In genomic region chr1:235129774-235130570, GRCh38 we compare ENCODE assay signal across 1 cellular context.
TF ChIP-seq lines count a peak whose summit lies in the region.

No MANE protein-coding gene starts in this region.

TF ChIP-seq in HEK293, 187 proteins besides CTCF, POLR2A, EP300 and RAD21:
- TF ChIP-seq ZNF660 (tag by site-specific recombination; IDR thresholded peaks at IDR 0.05) (no peak), ZNF169 (tag by site-specific recombination; IDR thresholded peaks at IDR 0.05) (no peak), SCRT1 (tag by site-specific recombination; IDR thresholded peaks at IDR 0.05; ENCODE audit: borderline replicate concordance) (0 out of 2 replicates have a peak, but pooled peaks have one; percentile 11), ZNF629 (tag by site-specific recombination; IDR thresholded peaks at IDR 0.05) (no peak), HOXD13 (CRISPR knock-in tag; IDR thresholded peaks at IDR 0.05; ENCODE audit: borderline replicate concordance) (no peak), ZNF626 (tag by site-specific recombination; IDR thresholded peaks at IDR 0.05) (no peak), TCF7L2 (IDR thresholded peaks at IDR 0.05; ENCODE audit: borderline replicate concordance, low read depth, low read length) (no peak), MYNN (tag by site-specific recombination; IDR thresholded peaks at IDR 0.05; ENCODE audit: borderline replicate concordance) (no peak)
